ENCODE assay signal across 8 cellular contexts in genomic region chrX:73562458-73562857, GRCh38. TPM values are rescaled to one million over a fixed set of nuclear protein-coding genes. Genes with fewer than 3 reads are reported as not detected.
DNase-seq lines count a peak whose midpoint lies in the region; ATAC-seq and TF ChIP-seq lines count a peak whose summit lies in the region.

No MANE protein-coding gene starts in this region.

- peak overlapping the region; percentile 94 to 99 (median 99) for H3K27ac Mint-ChIP-seq in CD4-positive, alpha-beta memory T cell
- peak overlapping the region; percentile 99 for H3K27ac Mint-ChIP-seq in activated T-helper 1 cell treated with anti-CD3 and anti-CD28 coated beads, Interleukin-12 subunit alpha, Interleukin-12 subunit beta, Interleukin-2, Interleukin-4 antibody, amounts not matched to agents 30 ng/mL and 10 ng/mL and 1 ng/mL, durations not matched to agents 14 hours and 24 hours and 36 hours
- peak overlapping the region; percentile 93 to 99 (median 98) for H3K27ac Mint-ChIP-seq in immature natural killer cell

- DNase-seq in CD4-positive, alpha-beta memory T cell, result no peak
- DNase-seq in HFF-Myc (ENCODE audit: extremely low read depth, low read depth) (no peak), immature natural killer cell (no peak), thoracic aorta (ENCODE audit: low spot score) (no peak), COLO829 (ENCODE audit: low spot score) (no peak), NCI-H2196 treated with DMSO at 0.1 percent for 48 hours (lab: John Stamatoyannopoulos, UW; ENCODE audit: unreplicated experiment) (no peak)
- DNase-seq in activated T-helper 1 cell treated with anti-CD3 and anti-CD28 coated beads, Interleukin-12 subunit alpha, Interleukin-12 subunit beta, Interleukin-2, Interleukin-4 antibody, amounts not matched to agents 30 ng/mL and 10 ng/mL and 1 ng/mL, durations not matched to agents 14 hours and 24 hours and 36 hours (ENCODE audit: low spot score), result no peak

- no peaks in the 10 kb centered on the region for H3K27me3 ChIP-seq in CD4-positive, alpha-beta memory T cell (ENCODE audit: insufficient read depth, low read length)
- H3K27me3 ChIP-seq in thoracic aorta (replicated peaks; ENCODE audit: insufficient read depth), result no peaks in the 10 kb centered on the region

- no peaks in the 10 kb centered on the region for H3K9me3 Mint-ChIP-seq in CD4-positive, alpha-beta memory T cell
- H3K9me3 Mint-ChIP-seq in activated T-helper 1 cell treated with anti-CD3 and anti-CD28 coated beads, Interleukin-12 subunit alpha, Interleukin-12 subunit beta, Interleukin-2, Interleukin-4 antibody, amounts not matched to agents 30 ng/mL and 10 ng/mL and 1 ng/mL, durations not matched to agents 14 hours and 24 hours and 36 hours, result no peaks in the 10 kb centered on the region
- H3K9me3 Mint-ChIP-seq in immature natural killer cell, result no peaks in the 10 kb centered on the region

- H3K27me3 Mint-ChIP-seq in CD4-positive, alpha-beta memory T cell, result no peaks in the 10 kb centered on the region
- H3K27me3 Mint-ChIP-seq in activated T-helper 1 cell treated with anti-CD3 and anti-CD28 coated beads, Interleukin-12 subunit alpha, Interleukin-12 subunit beta, Interleukin-2, Interleukin-4 antibody, amounts not matched to agents 30 ng/mL and 10 ng/mL and 1 ng/mL, durations not matched to agents 14 hours and 24 hours and 36 hours (ENCODE audit: insufficient read depth), result no peaks in the 10 kb centered on the region
- peaks cover 4 to 6% (median 6%) of the 10 kb centered on the region in 3 donors for H3K27me3 Mint-ChIP-seq in immature natural killer cell (ENCODE audit: low read depth in 3 of 3)

- peak overlapping the region; percentile 73 to 81 for H3K4me3 ChIP-seq in CD4-positive, alpha-beta memory T cell (ENCODE audit: low read length in 2 of 2)
- H3K4me3 ChIP-seq in HFF-Myc (replicated peaks; ENCODE audit: low read depth, low read length), result peak overlapping the region; percentile 67
- H3K4me3 ChIP-seq in thoracic aorta, result peak overlapping the region; percentile 73

- CTCF ChIA-PET in CD4-positive, alpha-beta memory T cell (lab: Charles Lee; ENCODE audit: partially characterized antibody), result no interaction called here

- peaks cover 25% of the 10 kb centered on the region for H3K4me1 ChIP-seq in CD4-positive, alpha-beta memory T cell (ENCODE audit: insufficient read depth, low read length)
- no peaks in the 10 kb centered on the region for H3K4me1 ChIP-seq in thoracic aorta (ENCODE audit: control insufficient read depth in 1 of 2, low read depth in 2 of 2)

- no peak for ATAC-seq in thoracic aorta (ENCODE audit: insufficient number of reproducible peaks, low FRiP score, low read depth)
- ATAC-seq in esophagus mucosa, result no peak

- peaks cover 4 to 48% (median 11%) of the 10 kb centered on the region in 4 donors for H3K4me1 Mint-ChIP-seq in CD4-positive, alpha-beta memory T cell
- peaks cover 24% of the 10 kb centered on the region for H3K4me1 Mint-ChIP-seq in activated T-helper 1 cell treated with anti-CD3 and anti-CD28 coated beads, Interleukin-12 subunit alpha, Interleukin-12 subunit beta, Interleukin-2, Interleukin-4 antibody, amounts not matched to agents 30 ng/mL and 10 ng/mL and 1 ng/mL, durations not matched to agents 14 hours and 24 hours and 36 hours (ENCODE audit: low read depth)
- H3K4me1 Mint-ChIP-seq in immature natural killer cell, result peaks cover 15 to 31% of the 10 kb centered on the region in 2 donors

- POLR2A ChIA-PET in CD4-positive, alpha-beta memory T cell (lab: Charles Lee; ENCODE audit: partially characterized antibody), result interaction anchor here (1.0 kb wide), 2 partner anchors 348 to 1285 kb away, joined by 3 read pairs; partner anchors contain the start of genes NAP1L2 and RPS4X

- H3K4me3 Mint-ChIP-seq in CD4-positive, alpha-beta memory T cell, result peak overlapping the region; percentile 88 to 98 (median 94)
- H3K4me3 Mint-ChIP-seq in activated T-helper 1 cell treated with anti-CD3 and anti-CD28 coated beads, Interleukin-12 subunit alpha, Interleukin-12 subunit beta, Interleukin-2, Interleukin-4 antibody, amounts not matched to agents 30 ng/mL and 10 ng/mL and 1 ng/mL, durations not matched to agents 14 hours and 24 hours and 36 hours, result peak overlapping the region; percentile 98
- peak overlapping the region; percentile 94 to 100 (median 98) for H3K4me3 Mint-ChIP-seq in immature natural killer cell

- intact Hi-C loops in CD4-positive, alpha-beta memory T cell (cut with micrococcal nuclease), result loop anchor here (5.0 to 10.0 kb wide), 3 partner anchors 350 to 1050 kb away; partner anchors contain the start of genes NAP1L2 and RLIM
- intact Hi-C loops in activated T-helper 1 cell treated with anti-CD3 and anti-CD28 coated beads, Interleukin-12 subunit alpha, Interleukin-12 subunit beta, Interleukin-2, Interleukin-4 antibody, amounts not matched to agents 30 ng/mL and 10 ng/mL and 1 ng/mL, durations not matched to agents 14 hours and 24 hours and 36 hours (cut with micrococcal nuclease), result loop anchor here (2.0 to 10.0 kb wide), 4 partner anchors 132 to 730 kb away; partner anchors contain the start of gene NAP1L2

- H3K9me3 ChIP-seq in CD4-positive, alpha-beta memory T cell (ENCODE audit: control insufficient read depth in 1 of 2, low read length in 2 of 2), result no peaks in the 10 kb centered on the region
- no peaks in the 10 kb centered on the region for H3K9me3 ChIP-seq in thoracic aorta

- TF ChIP-seq CTCF in HFF-Myc (IDR thresholded peaks at IDR 0.05; ENCODE audit: low read depth, low read length, missing control alignments), result no peak
- TF ChIP-seq CTCF in thoracic aorta (IDR thresholded peaks at IDR 0.05), result no peak

- H3K36me3 Mint-ChIP-seq in CD4-positive, alpha-beta memory T cell, result peaks cover 0 to 4% of the 10 kb centered on the region in 2 donors
- peaks cover 1% of the 10 kb centered on the region for H3K36me3 Mint-ChIP-seq in activated T-helper 1 cell treated with anti-CD3 and anti-CD28 coated beads, Interleukin-12 subunit alpha, Interleukin-12 subunit beta, Interleukin-2, Interleukin-4 antibody, amounts not matched to agents 30 ng/mL and 10 ng/mL and 1 ng/mL, durations not matched to agents 14 hours and 24 hours and 36 hours (ENCODE audit: low read depth)
- H3K36me3 Mint-ChIP-seq in immature natural killer cell, result no peaks in the 10 kb centered on the region

- no peaks in the 10 kb centered on the region for H3K36me3 ChIP-seq in CD4-positive, alpha-beta memory T cell (ENCODE audit: insufficient read depth, low read length)
- no peaks in the 10 kb centered on the region for H3K36me3 ChIP-seq in thoracic aorta

- peak overlapping the region; percentile 78 for H3K27ac ChIP-seq in CD4-positive, alpha-beta memory T cell (ENCODE audit: low read depth, low read length)
- H3K27ac ChIP-seq in thoracic aorta, result peak overlapping the region; percentile 88 to 89

RNA-seq across cellular contexts. Expression of gene CHIC1, which starts 0.5 kb away (rescaled TPM):
- 10 to 100 TPM; 17.2 to 18.1 TPM for total RNA-seq in CD4-positive, alpha-beta memory T cell
- polyA plus RNA-seq in CD4-positive, alpha-beta memory T cell, result 1 to 10 TPM; 1.3 to 2.5 TPM
- 5.2 and 6.9 TPM in 2 replicates for total RNA-seq in activated T-helper 1 cell treated with anti-CD3 and anti-CD28 coated beads, Interleukin-12 subunit alpha, Interleukin-12 subunit beta, Interleukin-2, Interleukin-4 antibody, amounts not matched to agents 30 ng/mL and 10 ng/mL and 1 ng/mL, durations not matched to agents 14 hours and 24 hours and 36 hours
- polyA plus RNA-seq in immature natural killer cell, result 1 to 10 TPM in 2 of 3 donors, under 1 TPM in 1; 0.71 to 2.7 (median 1.6) TPM
- total RNA-seq in thoracic aorta (10 to 100 TPM in 1 of 2 donors, 1 to 10 TPM in 1; 8.5 to 18.9 TPM), esophagus mucosa (1.8 TPM)
